ENCODE assay signal across 8 cellular contexts in genomic region chr14:68785817-68786490, GRCh38. TPM values are rescaled to one million over a fixed set of nuclear protein-coding genes. Genes with fewer than 3 reads are reported as not detected.
DNase-seq lines count a peak whose midpoint lies in the region; ATAC-seq and TF ChIP-seq lines count a peak whose summit lies in the region.

No MANE protein-coding gene starts in this region.

- H3K36me3 Mint-ChIP-seq in activated CD8-positive, alpha-beta memory T cell treated with anti-CD3 and anti-CD28 coated beads, Interleukin-2, amount 10 ng/mL, durations not matched to agents 7 days and 5 days = peaks cover 37% of the 10 kb centered on the region

- peak overlapping the region; percentile 93 for H3K27ac Mint-ChIP-seq in activated CD8-positive, alpha-beta memory T cell treated with anti-CD3 and anti-CD28 coated beads, Interleukin-2, amount 10 ng/mL, durations not matched to agents 7 days and 5 days

- no peaks in the 10 kb centered on the region for H3K27me3 ChIP-seq in H7 (ENCODE audit: control insufficient read depth, insufficient read depth, low read length)
- H3K27me3 ChIP-seq in rectal smooth muscle tissue (ENCODE audit: control insufficient read depth, insufficient read depth, low read length) = no peaks in the 10 kb centered on the region

- H3K27ac ChIP-seq in rectal smooth muscle tissue (ENCODE audit: low read depth, low read length) = peak overlapping the region; percentile 72

- H3K9me3 Mint-ChIP-seq in activated CD8-positive, alpha-beta memory T cell treated with anti-CD3 and anti-CD28 coated beads, Interleukin-2, amount 10 ng/mL, durations not matched to agents 7 days and 5 days (ENCODE audit: low read depth) = no peaks in the 10 kb centered on the region

- H3K4me3 ChIP-seq in H7 (ENCODE audit: insufficient read depth, low read depth, low read length) (no peak overlapping the region), fibroblast of the aortic adventitia (ENCODE audit: low read depth, low read length) (no peak overlapping the region), rectal smooth muscle tissue (ENCODE audit: low read length) (no peak overlapping the region)

- H3K4me1 ChIP-seq in rectal smooth muscle tissue (ENCODE audit: control insufficient read depth, insufficient read depth, low read length) = peaks cover 10% of the 10 kb centered on the region

- ATAC-seq in activated CD8-positive, alpha-beta memory T cell treated with anti-CD3 and anti-CD28 coated beads, Interleukin-2, amount 10 ng/mL, durations not matched to agents 7 days and 5 days = no peak
- no peak for ATAC-seq in GM18498 (IDR thresholded peaks at IDR 0.05; ENCODE audit: unreplicated experiment)

- peaks cover 78% of the 10 kb centered on the region for H3K4me1 Mint-ChIP-seq in activated CD8-positive, alpha-beta memory T cell treated with anti-CD3 and anti-CD28 coated beads, Interleukin-2, amount 10 ng/mL, durations not matched to agents 7 days and 5 days

- no peak for TF ChIP-seq CTCF in fibroblast of the aortic adventitia (IDR thresholded peaks at IDR 0.05; ENCODE audit: insufficient read depth, low read length)

- H3K4me3 Mint-ChIP-seq in activated CD8-positive, alpha-beta memory T cell treated with anti-CD3 and anti-CD28 coated beads, Interleukin-2, amount 10 ng/mL, durations not matched to agents 7 days and 5 days = no peak overlapping the region

- DNase-seq in H7 (peak; percentile 49), fibroblast of the aortic adventitia (ENCODE audit: low read depth) (peak; percentile 69), DMS 273 (lab: John Stamatoyannopoulos, UW; ENCODE audit: unreplicated experiment) (no peak), OCI-M2 (lab: John Stamatoyannopoulos, UW; ENCODE audit: unreplicated experiment) (no peak), Kasumi-1 (lab: John Stamatoyannopoulos, UW) (no peak)
- peak; percentile 69 for DNase-seq in activated CD8-positive, alpha-beta memory T cell treated with anti-CD3 and anti-CD28 coated beads, Interleukin-2, amount 10 ng/mL, durations not matched to agents 7 days and 5 days

- H3K36me3 ChIP-seq in H7 (replicated peaks; ENCODE audit: control insufficient read depth, insufficient read depth, low read length) (peaks cover 19% of the 10 kb centered on the region), rectal smooth muscle tissue (ENCODE audit: control insufficient read depth, insufficient read depth, low read length) (peaks cover 26% of the 10 kb centered on the region)

- CTCF ChIA-PET in activated CD8-positive, alpha-beta memory T cell treated with anti-CD3 and anti-CD28 coated beads, Interleukin-2, amount 10 ng/mL, durations not matched to agents 7 days and 5 days (lab: Charles Lee) = interaction anchor here (1.3 to 9.6 kb wide), 3 partner anchors 29 to 537 kb away, joined by 3 to 237 read pairs (median 8); no protein-coding TSS in a partner anchor

- H3K9ac ChIP-seq in rectal smooth muscle tissue (ENCODE audit: low read length) = no peak overlapping the region

- H3K27me3 Mint-ChIP-seq in activated CD8-positive, alpha-beta memory T cell treated with anti-CD3 and anti-CD28 coated beads, Interleukin-2, amount 10 ng/mL, durations not matched to agents 7 days and 5 days = no peaks in the 10 kb centered on the region

RNA-seq across cellular contexts. Expression of gene ZFP36L1, which starts 6.9 kb away (rescaled TPM):
- 47.8 and 73.1 TPM in 2 replicates for total RNA-seq in H7 (2014; rRNA removed; shearing (Covaris generic))
- total RNA-seq in activated CD8-positive, alpha-beta memory T cell treated with anti-CD3 and anti-CD28 coated beads, Interleukin-2, amount 10 ng/mL, durations not matched to agents 7 days and 5 days = 10 to 100 TPM; 53.6 to 85.6 TPM
- total RNA-seq in fibroblast of the aortic adventitia (ENCODE audit: low replicate concordance) = 24.1 and 53.8 TPM in 2 replicates

Comparison
In these comparisons a context has a peak if more than half of its experiments do, and no peak if none do; other contexts are left out.
1. DNase-seq: peak in H7 (single experiment), activated CD8-positive, alpha-beta memory T cell treated with anti-CD3 and anti-CD28 coated beads, Interleukin-2, amount 10 ng/mL, durations not matched to agents 7 days and 5 days (single experiment) and fibroblast of the aortic adventitia (single experiment); none in DMS 273 (single experiment), OCI-M2 (single experiment) and Kasumi-1 (0 of 2).